In the genomic region with DNA sequence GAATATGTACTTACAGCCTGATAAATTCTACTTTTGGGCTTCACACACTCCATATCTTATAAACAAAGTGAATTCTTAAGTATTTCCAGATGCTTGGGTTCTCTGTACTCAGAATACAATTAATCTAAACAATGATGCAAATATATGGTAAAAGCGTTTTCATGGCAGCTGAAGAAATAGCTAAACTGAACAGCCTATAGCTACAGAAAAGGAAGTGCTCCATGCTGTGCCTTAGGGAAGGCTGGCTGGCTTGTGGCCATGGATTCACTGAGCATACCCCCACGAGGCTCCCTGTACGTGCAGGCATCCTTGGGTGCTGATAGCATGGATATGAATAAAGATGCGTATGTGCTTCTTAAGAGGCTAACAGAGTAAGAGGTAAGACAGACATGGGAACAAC, we compare ENCODE assay signal across 19 cellular contexts.
DNase-seq lines count a peak whose midpoint lies in the region; ATAC-seq and TF ChIP-seq lines count a peak whose summit lies in the region.
"Had no signal": no experiment of that assay in that cellular context is flagged by ENCODE, and none has a peak within 500 bp of the region (broad histone marks: within the 10 kb centered on the region; RNA-seq: fewer than 3 reads in every experiment).

No MANE protein-coding gene starts in this region.

- no peak overlapping the region for H3K27ac Mint-ChIP-seq in GM23338
- H3K27ac Mint-ChIP-seq: CD14-positive monocyte; CD4-positive, alpha-beta T cell; CD8-positive, alpha-beta memory T cell had no signal

- H3K4me3 Mint-ChIP-seq in GM23338, result no peak overlapping the region
- H3K4me3 Mint-ChIP-seq: CD14-positive monocyte; CD4-positive, alpha-beta T cell; CD8-positive, alpha-beta memory T cell had no signal

- H3K4me2 ChIP-seq in GM23338 (peak overlapping the region; percentile 38; the same call in 1 of the 2 replicates), hepatocyte (peak overlapping the region; percentile 61)
- H3K4me2 ChIP-seq: BLaER1 treated with 17β-estradiol and CSF1 and Interleukin-3, amounts not matched to agents 10 nM and 100 nM had no signal

- ATAC-seq in GM23338, result peak; percentile 32; the same call in 2 of the 3 replicates
- no peak for ATAC-seq in HG03521 (IDR thresholded peaks at IDR 0.05; ENCODE audit: unreplicated experiment)
- ATAC-seq: GM12878 had no signal

- WGBS in hepatocyte (ENCODE audit: low lambda C conversion rate, missing lambda C conversion rate), result 55% methylated on average over 4 of the region's 4 CpGs

- H3K79me2 ChIP-seq in GM23338 (replicated peaks; ENCODE audit: insufficient read depth), result no peaks in the 10 kb centered on the region
- H3K79me2 ChIP-seq in hepatocyte, result no peaks in the 10 kb centered on the region

- H3F3A ChIP-seq in GM23338 (replicated peaks; ENCODE audit: low read depth), result no peaks in the 10 kb centered on the region

- no peak for TF ChIP-seq CTCF in GM23338 (conservative IDR thresholded peaks at IDR 0.05; ENCODE audit: low read depth in 2 of 2)
- no peak for TF ChIP-seq CTCF in hepatocyte (IDR thresholded peaks at IDR 0.05; ENCODE audit: poor library complexity)

- H3K36me3 ChIP-seq in GM23338 (ENCODE audit: insufficient read depth), result no peaks in the 10 kb centered on the region
- H3K36me3 ChIP-seq in hepatocyte (replicated peaks; ENCODE audit: insufficient read depth, low read depth), result no peaks in the 10 kb centered on the region
- H3K36me3 ChIP-seq: BE2C; BLaER1 treated with 17β-estradiol and CSF1 and Interleukin-3, amounts not matched to agents 10 nM and 100 nM; HAP-1 had no signal

- H4K20me1 ChIP-seq in GM23338 (replicated peaks; ENCODE audit: insufficient read depth) (no peaks in the 10 kb centered on the region), hepatocyte (ENCODE audit: insufficient read depth, poor library complexity, severe bottlenecking) (no peaks in the 10 kb centered on the region)
- H4K20me1 ChIP-seq: BLaER1 treated with 17β-estradiol and CSF1 and Interleukin-3, amounts not matched to agents 10 nM and 100 nM had no signal

- no peaks in the 10 kb centered on the region for H3K27me3 ChIP-seq in GM23338 (ENCODE audit: insufficient read depth)
- no peaks in the 10 kb centered on the region for H3K27me3 ChIP-seq in hepatocyte
- H3K27me3 ChIP-seq: BE2C; BLaER1 treated with 17β-estradiol and CSF1 and Interleukin-3, amounts not matched to agents 10 nM and 100 nM had no signal

- no peak for DNase-seq in GM23338 (ENCODE audit: low spot score)
- peak; percentile 28 for DNase-seq in NCI-H69 (lab: John Stamatoyannopoulos, UW)
- peak; percentile 20 for DNase-seq in hepatocyte (ENCODE audit: low spot score)
- no peak for DNase-seq in stimulated activated CD4-positive, alpha-beta T cell treated with anti-CD3 and anti-CD28 coated beads, Interleukin-4, amount 100 ng/mL, for 24 hours
- DNase-seq in inferior parietal cortex (ENCODE audit: extremely low spot score), result no peak
- DNase-seq: AML-193; BE2C; CD4-positive, alpha-beta T cell; CD8-positive, alpha-beta memory T cell; DMS 273 treated with DMSO at 0.1 percent for 48 hours; DMS79; EL; GDM1; GM23248 had no signal

- H3K9me3 ChIP-seq in hepatocyte (ENCODE audit: low read depth), result no peaks in the 10 kb centered on the region
- H3K9me3 ChIP-seq: BE2C; BLaER1 treated with 17β-estradiol and CSF1 and Interleukin-3, amounts not matched to agents 10 nM and 100 nM; HAP-1 had no signal

- peaks cover 6% of the 10 kb centered on the region for H3K4me1 ChIP-seq in GM23338 (ENCODE audit: insufficient read depth)
- H3K4me1 ChIP-seq in hepatocyte (ENCODE audit: insufficient read depth), result no peaks in the 10 kb centered on the region
- H3K4me1 ChIP-seq: BE2C; BLaER1 treated with 17β-estradiol and CSF1 and Interleukin-3, amounts not matched to agents 10 nM and 100 nM; HAP-1 had no signal

- H3K4me1 Mint-ChIP-seq in GM23338, result peaks cover 12% of the 10 kb centered on the region
- H3K4me1 Mint-ChIP-seq: CD14-positive monocyte; CD8-positive, alpha-beta memory T cell had no signal

- H3K4me3 ChIP-seq in GM23338 (no peak overlapping the region), hepatocyte (no peak overlapping the region)
- H3K4me3 ChIP-seq: BLaER1 treated with 17β-estradiol and CSF1 and Interleukin-3, amounts not matched to agents 10 nM and 100 nM; GM12878; GM23248; HAP-1 had no signal

- H3K27ac ChIP-seq in GM23338 (ENCODE audit: low read depth), result no peak overlapping the region
- peak overlapping the region; percentile 61 for H3K27ac ChIP-seq in hepatocyte
- H3K27ac ChIP-seq: BLaER1 treated with 17β-estradiol and CSF1 and Interleukin-3, amounts not matched to agents 10 nM and 100 nM; GM23248 had no signal

- H3K36me3 Mint-ChIP-seq in GM23338 (ENCODE audit: low read depth), result no peaks in the 10 kb centered on the region
- H3K36me3 Mint-ChIP-seq: CD14-positive monocyte; CD8-positive, alpha-beta memory T cell had no signal

- H3K9me2 ChIP-seq in GM23338 (ENCODE audit: insufficient read depth), result no peaks in the 10 kb centered on the region
- no peaks in the 10 kb centered on the region for H3K9me2 ChIP-seq in hepatocyte (replicated peaks; ENCODE audit: insufficient read depth)

- H2AFZ ChIP-seq in GM23338 (no peak overlapping the region), hepatocyte (no peak overlapping the region)
- H2AFZ ChIP-seq: GM23248 had no signal

- peaks cover 3% of the 10 kb centered on the region; the same call in 1 of the 3 replicates for H3K9me3 Mint-ChIP-seq in GM23338
- H3K9me3 Mint-ChIP-seq: CD4-positive, alpha-beta T cell; CD8-positive, alpha-beta memory T cell had no signal

- no peaks in the 10 kb centered on the region for H3K27me3 Mint-ChIP-seq in GM23338 (ENCODE audit: insufficient read depth, low read depth, poor library complexity)

TF ChIP-seq in GM23338, 12 proteins besides CTCF, POLR2A, EP300 and RAD21 (continues in another document):
- no peak for TF ChIP-seq EZH2 (IDR thresholded peaks at IDR 0.05; ENCODE audit: low read depth, unreplicated experiment)
- no peak for TF ChIP-seq NANOG (IDR thresholded peaks at IDR 0.05; ENCODE audit: borderline replicate concordance)
- TF ChIP-seq, protein P1, sequence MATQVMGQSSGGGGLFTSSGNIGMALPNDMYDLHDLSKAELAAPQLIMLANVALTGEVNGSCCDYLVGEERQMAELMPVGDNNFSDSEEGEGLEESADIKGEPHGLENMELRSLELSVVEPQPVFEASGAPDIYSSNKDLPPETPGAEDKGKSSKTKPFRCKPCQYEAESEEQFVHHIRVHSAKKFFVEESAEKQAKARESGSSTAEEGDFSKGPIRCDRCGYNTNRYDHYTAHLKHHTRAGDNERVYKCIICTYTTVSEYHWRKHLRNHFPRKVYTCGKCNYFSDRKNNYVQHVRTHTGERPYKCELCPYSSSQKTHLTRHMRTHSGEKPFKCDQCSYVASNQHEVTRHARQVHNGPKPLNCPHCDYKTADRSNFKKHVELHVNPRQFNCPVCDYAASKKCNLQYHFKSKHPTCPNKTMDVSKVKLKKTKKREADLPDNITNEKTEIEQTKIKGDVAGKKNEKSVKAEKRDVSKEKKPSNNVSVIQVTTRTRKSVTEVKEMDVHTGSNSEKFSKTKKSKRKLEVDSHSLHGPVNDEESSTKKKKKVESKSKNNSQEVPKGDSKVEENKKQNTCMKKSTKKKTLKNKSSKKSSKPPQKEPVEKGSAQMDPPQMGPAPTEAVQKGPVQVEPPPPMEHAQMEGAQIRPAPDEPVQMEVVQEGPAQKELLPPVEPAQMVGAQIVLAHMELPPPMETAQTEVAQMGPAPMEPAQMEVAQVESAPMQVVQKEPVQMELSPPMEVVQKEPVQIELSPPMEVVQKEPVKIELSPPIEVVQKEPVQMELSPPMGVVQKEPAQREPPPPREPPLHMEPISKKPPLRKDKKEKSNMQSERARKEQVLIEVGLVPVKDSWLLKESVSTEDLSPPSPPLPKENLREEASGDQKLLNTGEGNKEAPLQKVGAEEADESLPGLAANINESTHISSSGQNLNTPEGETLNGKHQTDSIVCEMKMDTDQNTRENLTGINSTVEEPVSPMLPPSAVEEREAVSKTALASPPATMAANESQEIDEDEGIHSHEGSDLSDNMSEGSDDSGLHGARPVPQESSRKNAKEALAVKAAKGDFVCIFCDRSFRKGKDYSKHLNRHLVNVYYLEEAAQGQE (IDR thresholded peaks at IDR 0.05; ENCODE audit: unreplicated experiment), result no peak
- TF ChIP-seq CREB1 (CRISPR knock-in tag; IDR thresholded peaks at IDR 0.05; ENCODE audit: low read depth), result no peak
- TF ChIP-seq, protein P2, sequence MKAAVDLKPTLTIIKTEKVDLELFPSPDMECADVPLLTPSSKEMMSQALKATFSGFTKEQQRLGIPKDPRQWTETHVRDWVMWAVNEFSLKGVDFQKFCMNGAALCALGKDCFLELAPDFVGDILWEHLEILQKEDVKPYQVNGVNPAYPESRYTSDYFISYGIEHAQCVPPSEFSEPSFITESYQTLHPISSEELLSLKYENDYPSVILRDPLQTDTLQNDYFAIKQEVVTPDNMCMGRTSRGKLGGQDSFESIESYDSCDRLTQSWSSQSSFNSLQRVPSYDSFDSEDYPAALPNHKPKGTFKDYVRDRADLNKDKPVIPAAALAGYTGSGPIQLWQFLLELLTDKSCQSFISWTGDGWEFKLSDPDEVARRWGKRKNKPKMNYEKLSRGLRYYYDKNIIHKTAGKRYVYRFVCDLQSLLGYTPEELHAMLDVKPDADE (IDR thresholded peaks at IDR 0.05), result no peak

Comparison
In these comparisons a context has a peak if more than half of its experiments do, and no peak if none do; other contexts are left out.
1. DNase-seq: peak in NCI-H69 (single experiment) and hepatocyte (single experiment); none in GM23338 (single experiment), stimulated activated CD4-positive, alpha-beta T cell treated with anti-CD3 and anti-CD28 coated beads, Interleukin-4, amount 100 ng/mL, for 24 hours (single experiment) and inferior parietal cortex (single experiment).